ENCODE assay signal across 9 cellular contexts in the genomic region with DNA sequence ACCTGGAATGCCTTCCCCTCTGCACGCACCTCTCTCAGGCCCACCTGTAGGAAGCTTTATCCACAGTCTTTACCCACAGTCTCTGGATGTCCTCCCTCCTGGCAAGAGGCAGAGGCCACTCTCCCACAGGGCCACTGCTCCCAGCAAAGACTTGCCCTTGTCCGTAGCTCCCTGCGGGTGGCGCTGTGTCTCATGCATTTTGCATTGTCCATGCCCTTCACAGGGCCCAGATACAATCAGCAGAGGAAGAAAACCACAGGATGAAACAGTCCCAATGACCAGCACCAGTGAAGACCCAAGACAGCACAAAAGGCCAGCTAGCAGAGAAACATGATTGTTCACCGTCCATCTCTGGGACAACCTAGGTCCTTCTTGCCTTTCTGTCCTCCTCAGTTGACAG. TPM values are rescaled to one million over a fixed set of nuclear protein-coding genes. Genes with fewer than 3 reads are reported as not detected.
DNase-seq lines count a peak whose midpoint lies in the region; ATAC-seq, FAIRE-seq and TF ChIP-seq lines count a peak whose summit lies in the region.
"Had no signal": no experiment of that assay in that cellular context is flagged by ENCODE, and none has a peak within 500 bp of the region (broad histone marks: within the 10 kb centered on the region; RNA-seq: fewer than 3 reads in every experiment).

No MANE protein-coding gene starts in this region.

- peak; percentile 26 for DNase-seq in stimulated activated CD4-positive, alpha-beta T cell treated with anti-CD3 and anti-CD28 coated beads, Interleukin-15, amount 100 ng/mL, for 24 hours
- DNase-seq in stimulated activated CD4-positive, alpha-beta T cell treated with anti-CD3 and anti-CD28 coated beads, Interleukin-12 subunit alpha, Interleukin-12 subunit beta, amount 100 ng/mL, for 4 hours = no peak
- DNase-seq in OCI-LY7 (ENCODE audit: low spot score) (peak; percentile 49), erythroblast (lab: John Stamatoyannopoulos, UW) (peak; percentile 14 to 31), type B pancreatic cell (ENCODE audit: extremely low spot score, unreplicated experiment) (no peak), RCC 7860 (ENCODE audit: low spot score) (no peak)

- TF ChIP-seq CTCF in OCI-LY7 (conservative IDR thresholded peaks at IDR 0.05; ENCODE audit: low read length) = peak; percentile 81
- TF ChIP-seq CTCF in type B pancreatic cell (conservative IDR thresholded peaks at IDR 0.05) = peak; percentile 56

- H3K27me3 Mint-ChIP-seq in type B pancreatic cell = peaks cover 61% of the 10 kb centered on the region

- peaks cover 8% of the 10 kb centered on the region for H3K36me3 Mint-ChIP-seq in type B pancreatic cell

- no TSS peak for BruUV-seq in OCI-LY7 (replicated peaks; lab: Mats Ljungman, UMichigan)

- no peak overlapping the region for H3K4me3 ChIP-seq in OCI-LY7 (ENCODE audit: low read depth, low read length, poor library complexity, severe bottlenecking)

- H3K4me3 Mint-ChIP-seq in type B pancreatic cell = peak overlapping the region; percentile 76

- H4K20me1 ChIP-seq in OCI-LY7 (ENCODE audit: insufficient read depth, low read length) = no peaks in the 10 kb centered on the region

- POLR2A ChIA-PET in OCI-LY7 (lab: Charles Lee) = interaction anchor here (0.6 to 0.9 kb wide), 2 partner anchors 167 to 388 kb away, joined by 3 to 4 read pairs; no protein-coding TSS in a partner anchor

- H3K9me3 ChIP-seq in OCI-LY7 (ENCODE audit: low read length) = no peaks in the 10 kb centered on the region

- peaks cover 9% of the 10 kb centered on the region for H3K4me1 Mint-ChIP-seq in type B pancreatic cell (ENCODE audit: unreplicated experiment)

- CTCF ChIA-PET in OCI-LY7 (lab: Charles Lee; ENCODE audit: unreplicated experiment) = interaction anchor here (0.7 to 1.6 kb wide), 2 partner anchors 12 to 27 kb away, joined by 3 to 7 read pairs; no protein-coding TSS in a partner anchor

- no peak overlapping the region for H3K27ac ChIP-seq in OCI-LY7 (ENCODE audit: low read depth, low read length, poor library complexity, severe bottlenecking)

- H3K4me2 ChIP-seq in OCI-LY7 (ENCODE audit: low read length) = no peak overlapping the region

- no peak for FAIRE-seq in RCC 7860 (lab: Jason Lieb, UNC)
- FAIRE-seq: GM18507 had no signal

- TF ChIP-seq POLR2A in erythroblast (IDR thresholded peaks at IDR 0.05; ENCODE audit: low read length) = no peak

- peak overlapping the region; percentile 62 for H3K27ac Mint-ChIP-seq in type B pancreatic cell

- no peaks in the 10 kb centered on the region for H3K36me3 ChIP-seq in OCI-LY7 (ENCODE audit: insufficient read depth, low read length)

- no peaks in the 10 kb centered on the region for H3K79me2 ChIP-seq in OCI-LY7 (ENCODE audit: insufficient read depth, low read depth, low read length)

- H3K9me3 Mint-ChIP-seq in type B pancreatic cell = no peaks in the 10 kb centered on the region

- intact Hi-C loops in OCI-LY7 (cut with micrococcal nuclease; ENCODE audit: unreplicated experiment) = no loop called here

- H3K4me1 ChIP-seq in OCI-LY7 (ENCODE audit: insufficient read depth, low read length, poor library complexity, severe bottlenecking) = peaks cover 42% of the 10 kb centered on the region

- no peak for ATAC-seq in HG02588 (IDR thresholded peaks at IDR 0.05; ENCODE audit: unreplicated experiment)
- no peak for ATAC-seq in HG02938 (IDR thresholded peaks at IDR 0.05; ENCODE audit: unreplicated experiment)

- no peak overlapping the region for H2AFZ ChIP-seq in OCI-LY7 (ENCODE audit: low read length)

- no peaks in the 10 kb centered on the region for H3K9me2 ChIP-seq in OCI-LY7 (ENCODE audit: insufficient read depth, low read length)

RNA-seq across cellular contexts. Expression of a gene that starts 2.1 kb away (rescaled TPM):
- total RNA-seq in OCI-LY7 (2014; rRNA removed; shearing (Covaris generic)) = 28.8 and 38.8 TPM in 2 replicates
- total RNA-seq in OCI-LY7 (2022) (35.5 and 36.6 TPM in 2 replicates), type B pancreatic cell (ENCODE audit: low replicate concordance) (71.9 and 216 TPM in 2 replicates)

Comparison
In these comparisons a context has a peak if more than half of its experiments do, and no peak if none do; other contexts are left out.
1. DNase-seq: peak in stimulated activated CD4-positive, alpha-beta T cell treated with anti-CD3 and anti-CD28 coated beads, Interleukin-15, amount 100 ng/mL, for 24 hours (single experiment), OCI-LY7 (single experiment) and erythroblast (2 of 2); none in stimulated activated CD4-positive, alpha-beta T cell treated with anti-CD3 and anti-CD28 coated beads, Interleukin-12 subunit alpha, Interleukin-12 subunit beta, amount 100 ng/mL, for 4 hours (single experiment), type B pancreatic cell (single experiment) and RCC 7860 (single experiment).